ENCODE assay signal across 11 cellular contexts in genomic region chr9:76912631-76913275, GRCh38. TPM values are rescaled to one million over a fixed set of nuclear protein-coding genes. Genes with fewer than 3 reads are reported as not detected.
DNase-seq lines count a peak whose midpoint lies in the region; ATAC-seq and TF ChIP-seq lines count a peak whose summit lies in the region.
"Had no signal": no experiment of that assay in that cellular context is flagged by ENCODE, and none has a peak within 500 bp of the region (broad histone marks: within the 10 kb centered on the region; RNA-seq: fewer than 3 reads in every experiment).

No MANE protein-coding gene starts in this region.

- no peaks in the 10 kb centered on the region for H3K36me3 ChIP-seq in GM23248 (ENCODE audit: low read depth)
- H3K36me3 ChIP-seq in OCI-LY3 (replicated peaks; ENCODE audit: low read depth, low read length): no peaks in the 10 kb centered on the region
- H3K36me3 ChIP-seq in gastroesophageal sphincter: no peaks in the 10 kb centered on the region
- H3K36me3 ChIP-seq: BLaER1 treated with 17β-estradiol and CSF1 and Interleukin-3, amounts not matched to agents 10 nM and 100 nM had no signal

- peaks cover 33% of the 10 kb centered on the region; the same call in 1 of the 2 replicates for H3K27me3 ChIP-seq in GM23248 (replicated peaks; ENCODE audit: insufficient read depth)
- H3K27me3 ChIP-seq in OCI-LY3 (ENCODE audit: low read depth, low read length): no peaks in the 10 kb centered on the region
- H3K27me3 ChIP-seq in gastroesophageal sphincter: no peaks in the 10 kb centered on the region
- H3K27me3 ChIP-seq: BLaER1 treated with 17β-estradiol and CSF1 and Interleukin-3, amounts not matched to agents 10 nM and 100 nM had no signal

- no peaks in the 10 kb centered on the region for H3K36me3 Mint-ChIP-seq in activated T-cell treated with anti-CD3 and anti-CD28 coated beads, Interleukin-2, amount 50 U/mL, for 4 hours (ENCODE audit: insufficient read depth)
- H3K36me3 Mint-ChIP-seq: activated CD4-positive, alpha-beta memory T cell treated with anti-CD3 and anti-CD28 coated beads for 36 hours had no signal

- WGBS in GM23248 (ENCODE audit: low coverage in 1 of 2, low lambda C conversion rate in 2 of 2, missing lambda C conversion rate in 2 of 2), 2 experiments: 27 to 28% methylated on average over 6 of the region's 6 CpGs
- WGBS in gastroesophageal sphincter (ENCODE audit: low coverage in 1 of 2), 2 donors: 47 to 58% methylated on average over 6 of the region's 6 CpGs

- H3K27me3 Mint-ChIP-seq in activated T-cell treated with anti-CD3 and anti-CD28 coated beads, Interleukin-2, amount 50 U/mL, for 4 hours (ENCODE audit: low read depth): peaks cover 38% of the 10 kb centered on the region

- H3K4me1 Mint-ChIP-seq in activated T-cell treated with anti-CD3 and anti-CD28 coated beads, Interleukin-2, amount 50 U/mL, for 4 hours (ENCODE audit: low read depth): no peaks in the 10 kb centered on the region
- H3K4me1 Mint-ChIP-seq: naive B cell had no signal

- H3K9ac ChIP-seq in GM23248 (no peak overlapping the region), OCI-LY3 (ENCODE audit: low read length) (peak overlapping the region; percentile 7; the same call in 1 of the 2 replicates)
- H3K9ac ChIP-seq: BLaER1 treated with 17β-estradiol and CSF1 and Interleukin-3, amounts not matched to agents 10 nM and 100 nM had no signal

- in situ Hi-C loops in ACHN (cut with HindIII; ENCODE audit: low pct_ligation_motif_present, low pct_unique_long_range_greater_than_20kb, low sequenced_read_pairs): no loop called here
- in situ Hi-C loops in GM23248 (cut with MboI): no loop called here

- H3K4me3 ChIP-seq in GM23248 (no peak overlapping the region), OCI-LY3 (ENCODE audit: low read length) (no peak overlapping the region), epithelial cell of proximal tubule (ENCODE audit: low read depth, low read length) (peak overlapping the region; percentile 19), gastroesophageal sphincter (no peak overlapping the region)
- H3K4me3 ChIP-seq: BLaER1 treated with 17β-estradiol and CSF1 and Interleukin-3, amounts not matched to agents 10 nM and 100 nM had no signal

- H3K27ac ChIP-seq in GM23248 (no peak overlapping the region), OCI-LY3 (ENCODE audit: low read length) (peak overlapping the region; percentile 36), gastroesophageal sphincter (no peak overlapping the region)

- 0 out of 2 replicates have a peak, but pooled peaks cover 10% of the 10 kb centered on the region for H3F3A ChIP-seq in GM23248 (ENCODE audit: insufficient read depth)

- H4K20me1 ChIP-seq in GM23248 (ENCODE audit: insufficient read depth) (no peaks in the 10 kb centered on the region), OCI-LY3 (ENCODE audit: insufficient read depth, low read length) (no peaks in the 10 kb centered on the region)
- H4K20me1 ChIP-seq: BLaER1 treated with 17β-estradiol and CSF1 and Interleukin-3, amounts not matched to agents 10 nM and 100 nM had no signal

- H3K9me2 ChIP-seq in GM23248 (ENCODE audit: insufficient read depth): no peaks in the 10 kb centered on the region

- H3K4me3 Mint-ChIP-seq in activated T-cell treated with anti-CD3 and anti-CD28 coated beads, Interleukin-2, amount 50 U/mL, for 4 hours: no peak overlapping the region
- H3K4me3 Mint-ChIP-seq: activated CD4-positive, alpha-beta memory T cell treated with anti-CD3 and anti-CD28 coated beads for 36 hours; naive B cell had no signal

- H3K4me1 ChIP-seq in GM23248 (ENCODE audit: insufficient read depth): 0 out of 2 replicates have a peak, but pooled peaks cover 6% of the 10 kb centered on the region
- peaks cover 25% of the 10 kb centered on the region for H3K4me1 ChIP-seq in OCI-LY3 (ENCODE audit: low read length)
- no peaks in the 10 kb centered on the region for H3K4me1 ChIP-seq in gastroesophageal sphincter

- no peaks in the 10 kb centered on the region for H3K9me3 Mint-ChIP-seq in activated T-cell treated with anti-CD3 and anti-CD28 coated beads, Interleukin-2, amount 50 U/mL, for 4 hours
- H3K9me3 Mint-ChIP-seq: activated CD4-positive, alpha-beta memory T cell treated with anti-CD3 and anti-CD28 coated beads for 36 hours had no signal

- no peak for TF ChIP-seq CTCF in OCI-LY3 (IDR thresholded peaks at IDR 0.05; ENCODE audit: low read depth, low read length)
- no peak for TF ChIP-seq CTCF in epithelial cell of proximal tubule (conservative IDR thresholded peaks at IDR 0.05; ENCODE audit: low read depth, low read length)
- no peak for TF ChIP-seq CTCF in gastroesophageal sphincter (IDR thresholded peaks at IDR 0.05)

- H3K79me2 ChIP-seq in GM23248 (ENCODE audit: insufficient read depth): no peaks in the 10 kb centered on the region
- no peaks in the 10 kb centered on the region for H3K79me2 ChIP-seq in OCI-LY3 (ENCODE audit: low read length)

- DNase-seq in ACHN (peak; percentile 78), GM23248 (peak; percentile 55), epithelial cell of proximal tubule (ENCODE audit: low read depth) (peak; percentile 83)
- DNase-seq in activated naive CD4-positive, alpha-beta T cell (lab: John Stamatoyannopoulos, UW): no peak
- DNase-seq in activated T-cell treated with anti-CD3 and anti-CD28 coated beads, Interleukin-2, amount 50 U/mL, for 4 hours: no peak
- DNase-seq: activated CD4-positive, alpha-beta memory T cell treated with anti-CD3 and anti-CD28 coated beads for 36 hours; naive B cell had no signal

- TF ChIP-seq POLR2A in gastroesophageal sphincter (IDR thresholded peaks at IDR 0.05): no peak

- no peak overlapping the region for H2AFZ ChIP-seq in GM23248
- H2AFZ ChIP-seq in OCI-LY3 (ENCODE audit: low read depth, low read length): peak overlapping the region; percentile 48; the same call in 1 of the 2 replicates

- no peak for TF ChIP-seq EP300 in gastroesophageal sphincter (IDR thresholded peaks at IDR 0.05)

- H3K4me2 ChIP-seq in GM23248 (ENCODE audit: unreplicated experiment) (no peak overlapping the region), OCI-LY3 (ENCODE audit: low read length) (peak overlapping the region; percentile 65)

- H3K9me3 ChIP-seq in GM23248 (ENCODE audit: low read depth) (no peaks in the 10 kb centered on the region), OCI-LY3 (ENCODE audit: insufficient read depth, low read length) (no peaks in the 10 kb centered on the region), gastroesophageal sphincter (no peaks in the 10 kb centered on the region)
- H3K9me3 ChIP-seq: BLaER1 treated with 17β-estradiol and CSF1 and Interleukin-3, amounts not matched to agents 10 nM and 100 nM had no signal

- ATAC-seq in gastroesophageal sphincter (no peak), HG03442 (IDR thresholded peaks at IDR 0.05; ENCODE audit: unreplicated experiment) (no peak)
- no peak for ATAC-seq in activated T-cell treated with anti-CD3 and anti-CD28 coated beads, Interleukin-2, amount 50 U/mL, for 4 hours

RNA-seq across cellular contexts. Expression of gene PRUNE2, which starts 6.8 kb away (rescaled TPM):
- total RNA-seq in GM23248 (2014; rRNA removed; shearing (Covaris generic)): 6.8 and 8.8 TPM in 2 replicates
- polyA plus RNA-seq in GM23248 (2016; fragmentation: Nextera tagmentation; extraction: Ambion mirVana): 2.0 and 2.8 TPM in 2 replicates
- total RNA-seq in epithelial cell of proximal tubule (0.63 and 1.5 TPM in 2 replicates), gastroesophageal sphincter (100 to 1,000 TPM; 561 to 930 (median 763) TPM)
- under 1 TPM in 2 of 3 donors, not detected in 1; 0.05 to 0.08 TPM for total RNA-seq in activated T-cell treated with anti-CD3 and anti-CD28 coated beads, Interleukin-2, amount 50 U/mL, for 4 hours

Comparison
In these comparisons a context has a peak if more than half of its experiments do, and no peak if none do; other contexts are left out.
1. DNase-seq: peak in ACHN (single experiment), GM23248 (single experiment) and epithelial cell of proximal tubule (single experiment); none in activated naive CD4-positive, alpha-beta T cell (0 of 4) and activated T-cell treated with anti-CD3 and anti-CD28 coated beads, Interleukin-2, amount 50 U/mL, for 4 hours (single experiment).
2. RNA of gene PRUNE2, which starts 6.8 kb away (total RNA-seq): 561 to 930 TPM in gastroesophageal sphincter; 6.8 to 8.8 TPM in GM23248, 0.63 to 1.5 TPM in epithelial cell of proximal tubule and 0.05 to 0.08 TPM in activated T-cell treated with anti-CD3 and anti-CD28 coated beads, Interleukin-2, amount 50 U/mL, for 4 hours; every median in the first group is over 10 times any median in the second.